ENCODE assay signal across 9 cellular contexts in the genomic region with DNA sequence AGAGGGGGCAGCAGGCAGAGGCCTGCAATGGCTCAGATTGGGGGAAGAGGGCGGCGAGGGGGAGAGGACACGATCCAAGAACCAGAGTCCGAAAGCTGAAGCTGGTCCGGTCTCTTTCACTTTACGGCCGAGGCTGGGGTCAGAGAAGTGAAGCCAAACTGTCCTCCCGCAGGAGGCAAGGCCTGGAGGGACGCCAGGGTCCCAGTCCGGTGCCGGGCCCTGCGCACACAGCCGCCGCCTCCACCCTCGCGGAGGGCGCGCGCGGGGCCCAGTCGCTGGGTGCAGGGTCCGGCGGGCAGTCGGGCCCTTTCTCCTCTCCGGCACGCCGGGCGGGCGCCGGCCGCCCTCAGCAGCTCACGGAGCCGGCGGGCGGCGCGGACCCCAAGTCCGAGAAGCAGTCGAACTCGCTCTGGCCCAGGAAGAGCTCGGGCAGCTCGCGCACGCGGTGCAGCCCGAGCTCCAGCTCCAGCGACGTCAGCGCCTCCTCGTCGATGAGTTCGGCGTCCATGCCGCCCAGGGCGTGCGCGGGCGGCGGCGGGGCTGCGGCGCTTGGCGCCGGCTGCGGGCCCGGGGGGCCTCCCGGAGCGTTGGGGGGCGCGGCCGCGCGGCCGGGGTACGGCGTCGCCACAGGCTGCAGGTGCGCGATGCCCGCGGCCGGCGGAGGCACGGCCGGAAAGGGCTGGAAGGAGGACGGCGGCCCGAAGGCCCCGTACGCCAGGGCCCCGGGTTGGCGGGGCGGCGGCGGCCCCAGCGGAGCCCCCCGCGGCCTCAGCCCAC. TPM values are rescaled to one million over a fixed set of nuclear protein-coding genes. Genes with fewer than 3 reads are reported as not detected.
DNase-seq lines count a peak whose midpoint lies in the region; ATAC-seq and TF ChIP-seq lines count a peak whose summit lies in the region.
"Had no signal": no experiment of that assay in that cellular context is flagged by ENCODE, and none has a peak within 500 bp of the region (broad histone marks: within the 10 kb centered on the region; RNA-seq: fewer than 3 reads in every experiment).

No MANE protein-coding gene starts in this region.

- no peaks in the 10 kb centered on the region for H3K9me3 Mint-ChIP-seq in naive thymus-derived CD4-positive, alpha-beta T cell

- no peaks in the 10 kb centered on the region for H3K27me3 ChIP-seq in naive thymus-derived CD4-positive, alpha-beta T cell (ENCODE audit: control insufficient read depth in 2 of 2, insufficient read depth in 2 of 2, low read length in 2 of 2)

- peaks cover 0 to 26% (median 0%) of the 10 kb centered on the region in 5 donors for H3K27me3 Mint-ChIP-seq in naive thymus-derived CD4-positive, alpha-beta T cell

- ATAC-seq in HG03045 (IDR thresholded peaks at IDR 0.05; ENCODE audit: unreplicated experiment), result peak; percentile 2
- no peak for ATAC-seq in naive thymus-derived CD4-positive, alpha-beta T cell
- no peak for ATAC-seq in GM19328 (IDR thresholded peaks at IDR 0.05; ENCODE audit: unreplicated experiment)

- peak overlapping the region; percentile 80 to 93 (median 88) for H3K4me3 Mint-ChIP-seq in naive thymus-derived CD4-positive, alpha-beta T cell

- peaks cover 11 to 28% (median 13%) of the 10 kb centered on the region in 7 donors for H3K4me1 Mint-ChIP-seq in naive thymus-derived CD4-positive, alpha-beta T cell

- no peaks in the 10 kb centered on the region for H3K9me3 ChIP-seq in naive thymus-derived CD4-positive, alpha-beta T cell (ENCODE audit: control insufficient read depth in 2 of 3, low read length in 3 of 3)

- CTCF ChIA-PET in naive thymus-derived CD4-positive, alpha-beta T cell (lab: Charles Lee), result interaction anchor here (0.6 to 1.8 kb wide), 6 partner anchors 9 to 86 kb away, joined by 3 to 7 read pairs (median 4); no protein-coding TSS in a partner anchor

- H3K36me3 ChIP-seq in naive thymus-derived CD4-positive, alpha-beta T cell (ENCODE audit: control insufficient read depth in 2 of 3, insufficient read depth in 3 of 3, low read length in 3 of 3), result no peaks in the 10 kb centered on the region

- TF ChIP-seq POLR2A in erythroblast (IDR thresholded peaks at IDR 0.05; ENCODE audit: low read length), result no peak

- H3K4me3 ChIP-seq in naive thymus-derived CD4-positive, alpha-beta T cell (ENCODE audit: low read length), result peak overlapping the region; percentile 70

- H3K27ac Mint-ChIP-seq in naive thymus-derived CD4-positive, alpha-beta T cell, result peak overlapping the region in 8 of 9 donors; percentile 54 to 93 (median 86)

- peaks cover 0 to 3% (median 0%) of the 10 kb centered on the region in 5 donors for H3K36me3 Mint-ChIP-seq in naive thymus-derived CD4-positive, alpha-beta T cell

- POLR2A ChIA-PET in naive thymus-derived CD4-positive, alpha-beta T cell (lab: Charles Lee), result interaction anchor here (0.5 to 3.6 kb wide), 19 partner anchors 8 to 546 kb away, joined by 3 to 41 read pairs (median 8); a partner anchor contains a TSS

- H3K4me1 ChIP-seq in naive thymus-derived CD4-positive, alpha-beta T cell (ENCODE audit: control insufficient read depth in 2 of 2, insufficient read depth in 2 of 2, low read length in 2 of 2), result peaks cover 10 to 12% of the 10 kb centered on the region in 2 donors

- peak overlapping the region; percentile 73 for H3K27ac ChIP-seq in naive thymus-derived CD4-positive, alpha-beta T cell (ENCODE audit: low read depth, low read length)
- H3K27ac ChIP-seq: KMS-11 had no signal

- DNase-seq in Daoy (ENCODE audit: low read depth) (peak; percentile 62), erythroblast (lab: John Stamatoyannopoulos, UW) (peak; percentile 59 to 61), ureter (ENCODE audit: low spot score) (peak; percentile 56), SIG-M5 (lab: John Stamatoyannopoulos, UW) (no peak)
- peak; percentile 27 to 30 for DNase-seq in activated CD4-positive, alpha-beta T cell treated with anti-CD3 and anti-CD28 coated beads, Interleukin-2, amount 50 U/mL, for 48 hours
- peak; percentile 22 to 47 (median 40) for DNase-seq in naive thymus-derived CD4-positive, alpha-beta T cell

- intact Hi-C loops in naive thymus-derived CD4-positive, alpha-beta T cell (cut with micrococcal nuclease), result loop anchor here (1.0 to 10.0 kb wide), 19 partner anchors 43 to 1956 kb away; a partner anchor contains a TSS

RNA-seq across cellular contexts. Expression of a gene that starts 0.7 kb away (rescaled TPM):
- 5.8 and 18.7 TPM in 2 replicates for total RNA-seq in Daoy (2014; rRNA removed; shearing (Covaris generic))
- total RNA-seq in naive thymus-derived CD4-positive, alpha-beta T cell, result 10 to 100 TPM; 20.5 to 42.8 (median 21.5) TPM
- polyA plus RNA-seq in naive thymus-derived CD4-positive, alpha-beta T cell, result 10 to 100 TPM; 28.9 to 37.9 TPM
- 17.9 TPM for total RNA-seq in ureter
